In the genomic region with DNA sequence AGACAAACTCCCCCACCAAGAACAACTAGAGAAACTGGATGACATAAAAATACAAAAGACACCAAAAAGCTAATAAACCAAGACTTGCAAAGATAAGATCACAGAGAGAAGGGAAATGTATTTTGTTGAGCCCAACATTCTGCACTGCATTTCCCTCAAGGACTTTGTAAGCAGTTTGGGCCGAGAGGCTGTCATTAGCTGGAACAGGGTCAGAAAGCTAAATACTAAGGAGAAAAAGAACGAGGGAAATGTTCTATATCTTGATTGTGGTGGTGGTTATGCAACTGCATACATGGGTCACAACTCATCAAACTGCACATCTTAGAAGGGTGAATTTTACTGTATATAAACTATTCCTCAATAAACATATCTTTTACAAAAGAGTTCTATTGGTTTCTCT, we compare ENCODE assay signal across 34 cellular contexts.
DNase-seq lines count a peak whose midpoint lies in the region; ATAC-seq and TF ChIP-seq lines count a peak whose summit lies in the region.
"Had no signal": no experiment of that assay in that cellular context is flagged by ENCODE, and none has a peak within 500 bp of the region (broad histone marks: within the 10 kb centered on the region; RNA-seq: fewer than 3 reads in every experiment).

No MANE protein-coding gene starts in this region.

- H3K27ac ChIP-seq in ovary = no peak overlapping the region
- H3K27ac ChIP-seq: A549; BLaER1 treated with 17β-estradiol and CSF1 and Interleukin-3, amounts not matched to agents 10 nM and 100 nM; esophagus squamous epithelium; SJSA1; skin epidermis; tibial nerve had no signal

- H3K4me3 Mint-ChIP-seq in activated naive CD4-positive, alpha-beta T cell treated with anti-CD3 and anti-CD28 coated beads, Interleukin-2, amount 10 ng/mL, durations not matched to agents 7 days and 5 days = no peak overlapping the region
- H3K4me3 Mint-ChIP-seq: activated CD8-positive, alpha-beta memory T cell treated with anti-CD3 and anti-CD28 coated beads, Interleukin-2, amount 10 ng/mL, durations not matched to agents 7 days and 5 days; GM23338; naive thymus-derived CD8-positive, alpha-beta T cell; stimulated activated naive CD8-positive, alpha-beta T cell treated with anti-CD3 and anti-CD28 coated beads, Interleukin-15, amount 100 ng/mL, for 72 hours; WTC11 had no signal

- CTCF ChIA-PET in activated naive CD4-positive, alpha-beta T cell treated with anti-CD3 and anti-CD28 coated beads, Interleukin-2, amount 10 ng/mL, durations not matched to agents 7 days and 5 days (lab: Charles Lee) = no interaction called here

- no peaks in the 10 kb centered on the region for H3K9me3 Mint-ChIP-seq in activated naive CD4-positive, alpha-beta T cell treated with anti-CD3 and anti-CD28 coated beads, Interleukin-2, amount 10 ng/mL, durations not matched to agents 7 days and 5 days

- TF ChIP-seq EP300 in ovary (IDR thresholded peaks at IDR 0.05) = no peak

- no peak for TF ChIP-seq POLR2A in ovary (IDR thresholded peaks at IDR 0.05)

- DNase-seq in AG10803 (ENCODE audit: low read depth) = peak; percentile 72
- peak; percentile 32 for DNase-seq in LHCN-M2 (ENCODE audit: low read depth)
- DNase-seq in astrocyte of the spinal cord (ENCODE audit: low read depth, low spot score) = peak; percentile 56
- peak; percentile 89 for DNase-seq in iris pigment epithelial cell (ENCODE audit: low read depth)
- no peak for DNase-seq in ovary
- no peak for DNase-seq in activated naive CD4-positive, alpha-beta T cell treated with anti-CD3 and anti-CD28 coated beads, Interleukin-2, amount 10 ng/mL, durations not matched to agents 7 days and 5 days
- DNase-seq: activated CD4-positive, alpha-beta T cell treated with anti-CD3 and anti-CD28 coated beads, Interleukin-2, amount 50 U/mL, for 1 hour; activated CD8-positive, alpha-beta memory T cell treated with anti-CD3 and anti-CD28 coated beads, Interleukin-2, amount 10 ng/mL, durations not matched to agents 7 days and 5 days; activated naive CD4-positive, alpha-beta T cell; activated T-cell treated with anti-CD3 and anti-CD28 coated beads, Interleukin-2, amount 50 U/mL, for 48 hours; amniotic stem cell; central memory CD4-positive, alpha-beta T cell; COR-L47; dermis blood vessel endothelial cell; DMS79; esophagus squamous epithelium; glutamatergic neuron; islet precursor cell; midbrain; naive thymus-derived CD8-positive, alpha-beta T cell; NCI-H2029 treated with DMSO at 0.1 percent for 48 hours; NCI-H446; NCI-H774; occipital lobe; stimulated activated naive CD8-positive, alpha-beta T cell treated with anti-CD3 and anti-CD28 coated beads, Interleukin-15, amount 100 ng/mL, for 72 hours had no signal

- no peaks in the 10 kb centered on the region for H3K4me1 Mint-ChIP-seq in activated naive CD4-positive, alpha-beta T cell treated with anti-CD3 and anti-CD28 coated beads, Interleukin-2, amount 10 ng/mL, durations not matched to agents 7 days and 5 days
- H3K4me1 Mint-ChIP-seq: activated CD8-positive, alpha-beta memory T cell treated with anti-CD3 and anti-CD28 coated beads, Interleukin-2, amount 10 ng/mL, durations not matched to agents 7 days and 5 days; naive thymus-derived CD8-positive, alpha-beta T cell; stimulated activated naive CD8-positive, alpha-beta T cell treated with anti-CD3 and anti-CD28 coated beads, Interleukin-15, amount 100 ng/mL, for 72 hours had no signal

- H3K27me3 Mint-ChIP-seq in activated naive CD4-positive, alpha-beta T cell treated with anti-CD3 and anti-CD28 coated beads, Interleukin-2, amount 10 ng/mL, durations not matched to agents 7 days and 5 days = no peaks in the 10 kb centered on the region
- H3K27me3 Mint-ChIP-seq: activated CD8-positive, alpha-beta memory T cell treated with anti-CD3 and anti-CD28 coated beads, Interleukin-2, amount 10 ng/mL, durations not matched to agents 7 days and 5 days; naive thymus-derived CD8-positive, alpha-beta T cell; stimulated activated naive CD8-positive, alpha-beta T cell treated with anti-CD3 and anti-CD28 coated beads, Interleukin-15, amount 100 ng/mL, for 72 hours had no signal

- H3K27ac Mint-ChIP-seq in activated naive CD4-positive, alpha-beta T cell treated with anti-CD3 and anti-CD28 coated beads, Interleukin-2, amount 10 ng/mL, durations not matched to agents 7 days and 5 days = no peak overlapping the region
- H3K27ac Mint-ChIP-seq: activated CD8-positive, alpha-beta memory T cell treated with anti-CD3 and anti-CD28 coated beads, Interleukin-2, amount 10 ng/mL, durations not matched to agents 7 days and 5 days; GM23338; naive thymus-derived CD8-positive, alpha-beta T cell; stimulated activated naive CD8-positive, alpha-beta T cell treated with anti-CD3 and anti-CD28 coated beads, Interleukin-15, amount 100 ng/mL, for 72 hours; WTC11 had no signal

- ATAC-seq in HG03045 (IDR thresholded peaks at IDR 0.05; ENCODE audit: unreplicated experiment) (no peak), HG03469 (IDR thresholded peaks at IDR 0.05; ENCODE audit: unreplicated experiment) (no peak)
- ATAC-seq: A549; activated CD8-positive, alpha-beta memory T cell treated with anti-CD3 and anti-CD28 coated beads, Interleukin-2, amount 10 ng/mL, durations not matched to agents 7 days and 5 days; GM23338; naive thymus-derived CD8-positive, alpha-beta T cell; stimulated activated naive CD8-positive, alpha-beta T cell treated with anti-CD3 and anti-CD28 coated beads, Interleukin-15, amount 100 ng/mL, for 72 hours; WTC11 had no signal

- TF ChIP-seq CTCF in AG10803 (conservative IDR thresholded peaks at IDR 0.05; ENCODE audit: low read length) = no peak
- TF ChIP-seq CTCF in astrocyte of the spinal cord (IDR thresholded peaks at IDR 0.05; ENCODE audit: low read depth, low read length) = no peak
- TF ChIP-seq CTCF in ovary (IDR thresholded peaks at IDR 0.05) = no peak

- intact Hi-C loops in ovary (cut with DNase I) = no loop called here

- H3K4me3 ChIP-seq in AG10803 (ENCODE audit: low read length) (no peak overlapping the region), astrocyte of the spinal cord (ENCODE audit: low read depth, low read length) (no peak overlapping the region), ovary (no peak overlapping the region)
- H3K4me3 ChIP-seq: A549; BLaER1 treated with 17β-estradiol and CSF1 and Interleukin-3, amounts not matched to agents 10 nM and 100 nM; esophagus squamous epithelium; GM23338; SJSA1; skin epidermis; tibial nerve had no signal

- H3K36me3 Mint-ChIP-seq in activated naive CD4-positive, alpha-beta T cell treated with anti-CD3 and anti-CD28 coated beads, Interleukin-2, amount 10 ng/mL, durations not matched to agents 7 days and 5 days = no peaks in the 10 kb centered on the region
- H3K36me3 Mint-ChIP-seq: activated CD8-positive, alpha-beta memory T cell treated with anti-CD3 and anti-CD28 coated beads, Interleukin-2, amount 10 ng/mL, durations not matched to agents 7 days and 5 days; naive thymus-derived CD8-positive, alpha-beta T cell had no signal

- H3K4me1 ChIP-seq in ovary (ENCODE audit: insufficient read depth) = no peaks in the 10 kb centered on the region
- H3K4me1 ChIP-seq: A549, esophagus squamous epithelium, SJSA1, tibial nerve had no signal

- in situ Hi-C loops in astrocyte of the spinal cord (cut with HindIII; ENCODE audit: low sequenced_read_pairs) = no loop called here

- no peaks in the 10 kb centered on the region for H3K36me3 ChIP-seq in ovary
- H3K36me3 ChIP-seq: BLaER1 treated with 17β-estradiol and CSF1 and Interleukin-3, amounts not matched to agents 10 nM and 100 nM; esophagus squamous epithelium; SJSA1; tibial nerve had no signal

- no peaks in the 10 kb centered on the region for H3K9me3 ChIP-seq in ovary
- H3K9me3 ChIP-seq: A549; BLaER1 treated with 17β-estradiol and CSF1 and Interleukin-3, amounts not matched to agents 10 nM and 100 nM; SJSA1; tibial nerve had no signal

- WGBS in ovary, 3 donors = 10 to 22% (median 13%) methylated on average over 2 of the region's 2 CpGs

- H3K27me3 ChIP-seq in ovary = no peaks in the 10 kb centered on the region
- H3K27me3 ChIP-seq: esophagus squamous epithelium, SJSA1, tibial nerve had no signal

Comparison
In these comparisons a context has a peak if more than half of its experiments do, and no peak if none do; other contexts are left out.
1. DNase-seq: peak in AG10803 (single experiment), LHCN-M2 (single experiment), astrocyte of the spinal cord (single experiment) and iris pigment epithelial cell (single experiment); none in ovary (0 of 5) and activated naive CD4-positive, alpha-beta T cell treated with anti-CD3 and anti-CD28 coated beads, Interleukin-2, amount 10 ng/mL, durations not matched to agents 7 days and 5 days (single experiment).